Comparison of ENCODE assay signal across 8 cellular contexts in genomic region chr11:75280227-75280671, GRCh38. TPM values are rescaled to one million over a fixed set of nuclear protein-coding genes. Genes with fewer than 3 reads are reported as not detected.
DNase-seq lines count a peak whose midpoint lies in the region; ATAC-seq, FAIRE-seq and TF ChIP-seq lines count a peak whose summit lies in the region.

No MANE protein-coding gene starts in this region.

- H3K27me3 ChIP-seq in colonic mucosa (no peaks in the 10 kb centered on the region), HepG2 (ENCODE audit: control insufficient read depth in 1 of 2, insufficient read depth in 2 of 2, low read length in 2 of 2) (no peaks in the 10 kb centered on the region)

- intact Hi-C loops in colonic mucosa (cut with DNase I) (loop anchor here (1.0 kb wide), 1 partner anchor 104 kb away; no protein-coding TSS in a partner anchor), HepG2 (cut with micrococcal nuclease; ENCODE audit: unreplicated experiment) (loop anchor here (1.0 kb wide), 1 partner anchor 48 kb away; no protein-coding TSS in a partner anchor)

- ATAC-seq in HepG2: peak; percentile 85
- no peak for ATAC-seq in HG03025 (IDR thresholded peaks at IDR 0.05; ENCODE audit: low FRiP score, unreplicated experiment)

- H3K4me2 ChIP-seq in HepG2 (ENCODE audit: low read depth, low read length): no peak overlapping the region

- peaks cover 8% of the 10 kb centered on the region; the same call in 1 of the 2 replicates for H4K20me1 ChIP-seq in HepG2 (ENCODE audit: insufficient read depth, low read length)

- no peaks in the 10 kb centered on the region for H3K9me3 ChIP-seq in HEK293 (ENCODE audit: control insufficient read depth, insufficient read depth, low read depth, low read length)
- no peaks in the 10 kb centered on the region for H3K9me3 ChIP-seq in colonic mucosa
- H3K9me3 ChIP-seq in HepG2 (ENCODE audit: low read length): no peaks in the 10 kb centered on the region

- in situ Hi-C loops in HepG2 (cut with HindIII; ENCODE audit: extremely low pct_ligation_motif_present, low pct_unique_long_range_greater_than_20kb): loop anchor here (5.0 kb wide), 1 partner anchor 102 kb away; no protein-coding TSS in a partner anchor

- TF ChIP-seq RAD21 in HepG2 (CRISPR knock-in tag; IDR thresholded peaks at IDR 0.05): peak; percentile 87

- no peaks in the 10 kb centered on the region for H3K79me2 ChIP-seq in HepG2 (ENCODE audit: insufficient read depth, low read length)

- no peak for TF ChIP-seq POLR2A in HepG2 (IDR thresholded peaks at IDR 0.05; ENCODE audit: insufficient read depth in 1 of 2, low read depth in 2 of 2, low read length in 2 of 2)

- POLR2A ChIA-PET in HEK293 (lab: Yijun Ruan, JAX): interaction anchor here (0.5 kb wide), 1 partner anchor 105 kb away, joined by 3 read pairs; no protein-coding TSS in a partner anchor
- POLR2A ChIA-PET in HepG2 (lab: Yijun Ruan, JAX): no interaction called here

- no peak overlapping the region for H2AFZ ChIP-seq in HepG2 (ENCODE audit: low read length)

- TF ChIP-seq EP300 in HepG2 (IDR thresholded peaks at IDR 0.05; ENCODE audit: low read depth in 2 of 2, low read length in 2 of 2) (no peak), HepG2 (CRISPR knock-in tag; IDR thresholded peaks at IDR 0.05; ENCODE audit: borderline replicate concordance) (no peak)

- H3K36me3 ChIP-seq in HEK293 (ENCODE audit: control insufficient read depth in 2 of 2, insufficient read depth in 1 of 2, low read length in 2 of 2) (peaks cover 0 to 30% of the 10 kb centered on the region in 2 experiments; a peak in 1 of 3 replicates), colonic mucosa (peaks cover 12% of the 10 kb centered on the region), HepG2 (replicated peaks in 1 of 2; ENCODE audit: control insufficient read depth in 1 of 2, insufficient read depth in 2 of 2, low read length in 2 of 2) (peaks cover 38 to 69% of the 10 kb centered on the region in 2 experiments)

- BruUV-seq in HepG2 (replicated peaks; lab: Mats Ljungman, UMichigan): no TSS peak

- TF ChIP-seq CTCF in HEK293 (tag by site-specific recombination; IDR thresholded peaks at IDR 0.05): peak; percentile 80
- peak; percentile 97 for TF ChIP-seq CTCF in colonic mucosa (IDR thresholded peaks at IDR 0.05)
- TF ChIP-seq CTCF in HepG2 (CRISPR knock-in tag; IDR thresholded peaks at IDR 0.05): peak; percentile 96

- no peak overlapping the region for H3K27ac ChIP-seq in HEK293 (ENCODE audit: extremely low read depth, low read depth, low read length)
- peak overlapping the region; percentile 55 for H3K27ac ChIP-seq in colonic mucosa
- no peak overlapping the region for H3K27ac ChIP-seq in HepG2 (ENCODE audit: extremely low read length, insufficient read depth, low read length)

- no peak overlapping the region for H3K9ac ChIP-seq in colonic mucosa (ENCODE audit: low read depth in 2 of 2, low read length in 2 of 2)
- no peak overlapping the region for H3K9ac ChIP-seq in HepG2 (ENCODE audit: insufficient read depth, low read depth, low read length)

- DNase-seq in C1 segment of cervical spinal cord (lab: John Stamatoyannopoulos, UW) (peak in 11 of 14 donors; percentile 21 to 75 (median 60)), NCI-H510A treated with DMSO at 0.1 percent for 48 hours (lab: John Stamatoyannopoulos, UW) (peak; percentile 51), colonic mucosa (peak; percentile 87), HepG2 (ENCODE audit: low spot score) (peak; percentile 54)
- DNase-seq in activated CD4-positive, alpha-beta T cell treated with anti-CD3 and anti-CD28 coated beads, Interleukin-2, amount 50 U/mL, for 1 hour: peak; percentile 74
- peak; percentile 82 for DNase-seq in stimulated activated CD4-positive, alpha-beta T cell treated with anti-CD3 and anti-CD28 coated beads, Interleukin-4, amount 100 ng/mL, for 24 hours

- FAIRE-seq in HepG2 (lab: Jason Lieb, UNC): peak; percentile 84

- H3K4me3 ChIP-seq in HEK293 (ENCODE audit: low read depth, low read length): no peak overlapping the region
- no peak overlapping the region for H3K4me3 ChIP-seq in colonic mucosa
- no peak overlapping the region for H3K4me3 ChIP-seq in HepG2 (replicated peaks in 1 of 3; ENCODE audit: insufficient read depth in 1 of 3, low read depth in 2 of 3, low read length in 3 of 3)

- 43% methylated on average over 8 of the region's 8 CpGs for WGBS in HepG2 (ENCODE audit: low lambda C conversion rate)

- CTCF ChIA-PET in HEK293 (lab: Yijun Ruan, JAX) (interaction anchor here (0.6 to 7.0 kb wide), 35 partner anchors 9 to 399 kb away, joined by 3 to 209 read pairs (median 4); no protein-coding TSS in a partner anchor), HepG2 (lab: Yijun Ruan, JAX; ENCODE audit: low intra/inter-chr PET ratio, low total read pairs) (interaction anchor here (0.6 to 2.9 kb wide), 2 partner anchors 96 to 103 kb away, joined by 3 to 37 read pairs; no protein-coding TSS in a partner anchor)

- H3K4me1 ChIP-seq in HEK293 (ENCODE audit: control insufficient read depth, insufficient read depth, low read length) (no peaks in the 10 kb centered on the region), colonic mucosa (no peaks in the 10 kb centered on the region), HepG2 (ENCODE audit: insufficient read depth, low read length) (peaks cover 22% of the 10 kb centered on the region)

TF ChIP-seq in HEK293, 187 proteins besides CTCF, POLR2A, EP300 and RAD21 (continues in another document):
- TF ChIP-seq ZBTB8A (tag by site-specific recombination; IDR thresholded peaks at IDR 0.05): peak; percentile 95
- peak; percentile 65 for TF ChIP-seq ZNF654 (tag by site-specific recombination; IDR thresholded peaks at IDR 0.05; ENCODE audit: low read depth)
- TF ChIP-seq ZNF560 (tag by site-specific recombination; IDR thresholded peaks at IDR 0.05; ENCODE audit: borderline replicate concordance): no peak
- TF ChIP-seq GLIS1 (tag by site-specific recombination; IDR thresholded peaks at IDR 0.05): 0 out of 2 replicates have a peak, but pooled peaks have one; percentile 13
- peak; percentile 67 for TF ChIP-seq ZNF341 (tag by site-specific recombination; IDR thresholded peaks at IDR 0.05; ENCODE audit: low read depth)
- TF ChIP-seq SP2 (tag by site-specific recombination; IDR thresholded peaks at IDR 0.05): no peak

TF ChIP-seq in HepG2, 621 proteins besides CTCF, POLR2A, EP300 and RAD21 (continues in another document):
- no peak for TF ChIP-seq KDM6A (CRISPR knock-in tag; IDR thresholded peaks at IDR 0.05; ENCODE audit: low read depth)
- TF ChIP-seq SAP130 (CRISPR knock-in tag; IDR thresholded peaks at IDR 0.05; ENCODE audit: low read depth): peak; percentile 16; the same call in 1 of the 2 replicates
- TF ChIP-seq ZMYM3 (CRISPR knock-in tag; IDR thresholded peaks at IDR 0.05): 0 out of 2 replicates have a peak, but pooled peaks have one; percentile 19
- TF ChIP-seq NR2F1 (CRISPR knock-in tag; IDR thresholded peaks at IDR 0.05): no peak
- TF ChIP-seq KDM2A (CRISPR knock-in tag; IDR thresholded peaks at IDR 0.05; ENCODE audit: borderline replicate concordance, low read depth): peak; percentile 52; the same call in 1 of the 2 replicates
- 0 out of 2 replicates have a peak, but pooled peaks have one; percentile 43 for TF ChIP-seq ZNF891 (CRISPR knock-in tag; IDR thresholded peaks at IDR 0.05)
- 0 out of 4 replicates have a peak, but pooled peaks of 1 of the 2 experiments have one; percentile 31 for TF ChIP-seq HMGXB4 (CRISPR knock-in tag; IDR thresholded peaks at IDR 0.05; ENCODE audit: borderline replicate concordance in 1 of 2, low read depth in 1 of 2)
- 0 out of 2 replicates have a peak, but pooled peaks have one; percentile 22 for TF ChIP-seq ZNF143 (CRISPR knock-in tag; IDR thresholded peaks at IDR 0.05)
- TF ChIP-seq HDAC1 (CRISPR knock-in tag; IDR thresholded peaks at IDR 0.05): no peak
- 0 out of 2 replicates have a peak, but pooled peaks have one; percentile 31 for TF ChIP-seq KDM3A (CRISPR knock-in tag; IDR thresholded peaks at IDR 0.05; ENCODE audit: low read depth)
- TF ChIP-seq RBFOX2 (IDR thresholded peaks at IDR 0.05; ENCODE audit: low read depth, low read length): no peak

RNA-seq across cellular contexts. Expression of gene TPBGL, which starts 39.7 kb away (rescaled TPM):
- under 1 TPM; 0.11 to 0.15 TPM for total RNA-seq in colonic mucosa
- not detected in 2 replicates for total RNA-seq in HepG2 (2016; rRNA removed; fragmentation: Illumina TruSeq; extraction: Trizol)
- total RNA-seq in HepG2 (2016; cell fraction: cytosol; rRNA removed; fragmentation: Illumina TruSeq; extraction: Trizol; ENCODE audit: low read depth): not detected in 2 replicates
- total RNA-seq in HepG2 (2016; cell fraction: insoluble cytoplasmic fraction; rRNA removed; fragmentation: Illumina TruSeq; extraction: Trizol): not detected in 2 replicates
- not detected in 2 replicates for total RNA-seq in HepG2 (2016; cell fraction: membrane; rRNA removed; fragmentation: Illumina TruSeq; extraction: Trizol)
- not detected in 2 replicates for total RNA-seq in HepG2 (2016; cell fraction: nucleus; rRNA removed; fragmentation: Illumina TruSeq; extraction: Trizol)
- not detected in 2 replicates for polyA plus RNA-seq in HepG2 (2011; rRNA removed)
- not detected in 2 replicates for polyA plus RNA-seq in HepG2 (2011; cell fraction: cytosol; rRNA removed)
- polyA plus RNA-seq in HepG2 (2011; cell fraction: nucleus; rRNA removed): 0.05 TPM in 1 of 2 replicates, not detected in the other
- polyA plus RNA-seq in HepG2 (2012): not detected in 2 replicates
- not detected in 2 replicates for polyA plus RNA-seq in HepG2 (2016; cell fraction: cytosol; fragmentation: Illumina TruSeq; extraction: Trizol; ENCODE audit: low read depth)
- polyA plus RNA-seq in HepG2 (2016; cell fraction: insoluble cytoplasmic fraction; fragmentation: Illumina TruSeq; extraction: Trizol; ENCODE audit: low read depth): not detected in 2 replicates
- polyA plus RNA-seq in HepG2 (2016; cell fraction: membrane; fragmentation: Illumina TruSeq; extraction: Trizol; ENCODE audit: low read depth): 0.07 and 0.18 TPM in 2 replicates
- polyA plus RNA-seq in HepG2 (2016; cell fraction: nucleus; fragmentation: Illumina TruSeq; extraction: Trizol; ENCODE audit: insufficient read depth, low read depth): not detected in 2 replicates
- polyA minus RNA-seq in HepG2 (2011; rRNA and poly(A)+ RNA removed; ENCODE audit: low replicate concordance): not detected in 2 replicates
- not detected in 2 replicates for polyA minus RNA-seq in HepG2 (2011; cell fraction: cytosol; rRNA and poly(A)+ RNA removed)
- polyA minus RNA-seq in HepG2 (2011; cell fraction: nucleus; rRNA and poly(A)+ RNA removed): 0.12 TPM in 1 of 2 replicates, not detected in the other
